In the genomic region with DNA sequence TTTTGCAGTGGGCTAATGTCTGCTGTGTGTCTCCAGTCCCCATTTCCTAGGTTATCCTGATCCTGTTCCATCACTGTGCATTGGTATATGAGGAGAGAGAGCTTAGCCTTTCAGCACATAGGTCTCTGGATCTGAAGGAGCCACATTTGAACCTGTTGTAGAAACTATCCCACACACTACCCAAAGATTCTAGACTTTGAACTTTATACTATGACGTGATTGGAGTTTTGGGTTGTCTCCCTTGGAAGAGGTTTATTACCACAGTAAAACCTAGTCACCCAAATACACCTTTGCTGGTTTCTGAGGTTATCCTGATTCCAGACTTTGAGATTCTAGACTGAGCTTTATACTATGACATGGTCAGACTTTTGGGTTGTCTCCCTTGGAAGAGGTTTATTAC, we compare ENCODE assay signal across 29 cellular contexts.
"Had no signal": no experiment of that assay in that cellular context is flagged by ENCODE, and none has a peak within 500 bp of the region (broad histone marks: within the 10 kb centered on the region; RNA-seq: fewer than 3 reads in every experiment).

No MANE protein-coding gene starts in this region.

- H3K27me3 ChIP-seq: left lung, pancreas, testis, thyroid gland, upper lobe of left lung, vagina had no signal

- DNase-seq: heart left ventricle; hypothalamus; islet precursor cell; left lung; mesendoderm; naive thymus-derived CD4-positive, alpha-beta T cell; nucleus accumbens; pancreas; posterior cingulate gyrus; retina; right cardiac atrium; sigmoid colon; stimulated activated CD4-positive, alpha-beta T cell treated with anti-CD3 and anti-CD28 coated beads, Interleukin-1b, Interleukin-23, amount 100 ng/mL, for 48 hours; stimulated activated CD4-positive, alpha-beta T cell treated with anti-CD3 and anti-CD28 coated beads, Interleukin-2, amount 100 ng/mL, for 48 hours; stimulated activated CD4-positive, alpha-beta T cell treated with anti-CD3 and anti-CD28 coated beads, Interleukin-4, amount 100 ng/mL, for 4 hours; stimulated activated CD8-positive, alpha-beta memory T cell treated with anti-CD3 and anti-CD28 coated beads, Interleukin-4, amount 100 ng/mL, for 48 hours; stimulated activated naive CD8-positive, alpha-beta T cell treated with anti-CD3 and anti-CD28 coated beads, Interleukin-15, Interleukin-2, amounts not matched to agents 100 U/mL and 50 U/mL, for 24 hours; stomach; testis; thyroid gland; transverse colon; upper lobe of left lung had no signal

- H3K27ac ChIP-seq: heart left ventricle, left lung, pancreas, prostate gland, sigmoid colon, stomach, testis, thyroid gland, transverse colon, upper lobe of left lung, vagina had no signal

- ATAC-seq: heart left ventricle; left lung; natural killer cell treated with Interleukin-12 subunit alpha and Interleukin-12 subunit beta and Interleukin-15 and Interleukin-18, amount 100 ng/mL, for 72 hours; pancreas; right cardiac atrium; stimulated activated memory B cell treated with anti-CD40 and anti-IgM and Interleukin-4, amounts not matched to agents 10 μg/mL and 1 μg/mL and 100 μg/mL, for 72 hours; stimulated activated naive CD8-positive, alpha-beta T cell treated with anti-CD3 and anti-CD28 coated beads, Interleukin-15, Interleukin-2, amounts not matched to agents 100 U/mL and 50 U/mL, for 24 hours had no signal

- H3K9me3 Mint-ChIP-seq: naive thymus-derived CD4-positive, alpha-beta T cell; natural killer cell treated with Interleukin-12 subunit alpha and Interleukin-12 subunit beta and Interleukin-15 and Interleukin-18, amount 100 ng/mL, for 72 hours; stimulated activated memory B cell treated with anti-CD40 and anti-IgM and Interleukin-4, amounts not matched to agents 10 μg/mL and 1 μg/mL and 100 μg/mL, for 72 hours had no signal

- H3K27ac Mint-ChIP-seq: mesothelial cell of epicardium; natural killer cell treated with Interleukin-12 subunit alpha and Interleukin-12 subunit beta and Interleukin-15 and Interleukin-18, amount 100 ng/mL, for 72 hours; stimulated activated memory B cell treated with anti-CD40 and anti-IgM and Interleukin-4, amounts not matched to agents 10 μg/mL and 1 μg/mL and 100 μg/mL, for 72 hours had no signal

- H3K36me3 ChIP-seq: heart left ventricle, left lung, pancreas, prostate gland, sigmoid colon, stomach, thyroid gland, transverse colon, upper lobe of left lung, vagina had no signal

- H3K4me3 Mint-ChIP-seq: mesothelial cell of epicardium; naive thymus-derived CD4-positive, alpha-beta T cell; natural killer cell treated with Interleukin-12 subunit alpha and Interleukin-12 subunit beta and Interleukin-15 and Interleukin-18, amount 100 ng/mL, for 72 hours; stimulated activated memory B cell treated with anti-CD40 and anti-IgM and Interleukin-4, amounts not matched to agents 10 μg/mL and 1 μg/mL and 100 μg/mL, for 72 hours had no signal

- H3K4me1 ChIP-seq: heart left ventricle, left lung, pancreas, prostate gland, sigmoid colon, stomach, testis, thyroid gland, transverse colon, upper lobe of left lung, vagina had no signal

- H3K4me3 ChIP-seq: heart left ventricle, left lung, lung, pancreas, prostate gland, sigmoid colon, smooth muscle cell, stomach, testis, thyroid gland, transverse colon, upper lobe of left lung, vagina had no signal

- H3K36me3 Mint-ChIP-seq: mesothelial cell of epicardium; naive thymus-derived CD4-positive, alpha-beta T cell; natural killer cell treated with Interleukin-12 subunit alpha and Interleukin-12 subunit beta and Interleukin-15 and Interleukin-18, amount 100 ng/mL, for 72 hours; stimulated activated memory B cell treated with anti-CD40 and anti-IgM and Interleukin-4, amounts not matched to agents 10 μg/mL and 1 μg/mL and 100 μg/mL, for 72 hours had no signal

- H3K4me1 Mint-ChIP-seq: mesothelial cell of epicardium; stimulated activated memory B cell treated with anti-CD40 and anti-IgM and Interleukin-4, amounts not matched to agents 10 μg/mL and 1 μg/mL and 100 μg/mL, for 72 hours had no signal

- H3K9me3 ChIP-seq: heart left ventricle, left lung, pancreas, prostate gland, sigmoid colon, testis, thyroid gland, transverse colon, upper lobe of left lung, vagina had no signal

- H3K4me2 ChIP-seq: smooth muscle cell had no signal
